In the genomic region with DNA sequence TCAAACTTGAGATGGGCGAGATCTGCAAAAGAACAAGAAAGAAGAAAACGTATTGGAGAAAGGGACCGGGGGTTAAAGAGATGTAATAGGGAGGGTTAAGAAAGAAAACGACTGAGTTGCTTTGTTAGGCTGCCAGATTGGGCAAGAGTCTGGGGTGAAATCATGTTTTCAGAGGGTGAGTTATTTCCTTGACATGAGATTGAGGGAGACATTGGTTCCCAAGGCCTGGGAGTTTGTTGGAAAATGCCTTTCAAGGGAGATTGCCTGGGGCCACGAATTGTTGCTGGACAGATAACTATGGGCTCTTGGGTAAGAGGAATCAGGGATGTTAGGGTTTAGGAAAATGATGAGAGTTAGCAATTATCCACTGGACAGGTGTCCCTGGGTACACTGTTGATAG, we compare ENCODE assay signal across 1 cellular context.
TF ChIP-seq lines count a peak whose summit lies in the region.

No MANE protein-coding gene starts in this region.

TF ChIP-seq in HepG2, 621 proteins besides CTCF, POLR2A, EP300 and RAD21:
- no peak for TF ChIP-seq GABPA (IDR thresholded peaks at IDR 0.05; ENCODE audit: low read depth, low read length)
- TF ChIP-seq GABPA (CRISPR knock-in tag; IDR thresholded peaks at IDR 0.05; ENCODE audit: low read depth), result no peak
- no peak for TF ChIP-seq GPN1 (CRISPR knock-in tag; IDR thresholded peaks at IDR 0.05; ENCODE audit: borderline replicate concordance)
- no peak for TF ChIP-seq ZNF556 (CRISPR knock-in tag; IDR thresholded peaks at IDR 0.05; ENCODE audit: borderline replicate concordance)
- TF ChIP-seq ZFY (CRISPR knock-in tag; IDR thresholded peaks at IDR 0.05), result no peak
- TF ChIP-seq ZNF460 (CRISPR knock-in tag; IDR thresholded peaks at IDR 0.05; ENCODE audit: borderline replicate concordance), result no peak
- TF ChIP-seq ETV6 (CRISPR knock-in tag; conservative IDR thresholded peaks at IDR 0.05), result no peak
- TF ChIP-seq, protein P1, sequence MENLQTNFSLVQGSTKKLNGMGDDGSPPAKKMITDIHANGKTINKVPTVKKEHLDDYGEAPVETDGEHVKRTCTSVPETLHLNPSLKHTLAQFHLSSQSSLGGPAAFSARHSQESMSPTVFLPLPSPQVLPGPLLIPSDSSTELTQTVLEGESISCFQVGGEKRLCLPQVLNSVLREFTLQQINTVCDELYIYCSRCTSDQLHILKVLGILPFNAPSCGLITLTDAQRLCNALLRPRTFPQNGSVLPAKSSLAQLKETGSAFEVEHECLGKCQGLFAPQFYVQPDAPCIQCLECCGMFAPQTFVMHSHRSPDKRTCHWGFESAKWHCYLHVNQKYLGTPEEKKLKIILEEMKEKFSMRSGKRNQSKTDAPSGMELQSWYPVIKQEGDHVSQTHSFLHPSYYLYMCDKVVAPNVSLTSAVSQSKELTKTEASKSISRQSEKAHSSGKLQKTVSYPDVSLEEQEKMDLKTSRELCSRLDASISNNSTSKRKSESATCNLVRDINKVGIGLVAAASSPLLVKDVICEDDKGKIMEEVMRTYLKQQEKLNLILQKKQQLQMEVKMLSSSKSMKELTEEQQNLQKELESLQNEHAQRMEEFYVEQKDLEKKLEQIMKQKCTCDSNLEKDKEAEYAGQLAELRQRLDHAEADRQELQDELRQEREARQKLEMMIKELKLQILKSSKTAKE (CRISPR knock-in tag; IDR thresholded peaks at IDR 0.05; ENCODE audit: borderline replicate concordance), result no peak
- TF ChIP-seq, protein P2, sequence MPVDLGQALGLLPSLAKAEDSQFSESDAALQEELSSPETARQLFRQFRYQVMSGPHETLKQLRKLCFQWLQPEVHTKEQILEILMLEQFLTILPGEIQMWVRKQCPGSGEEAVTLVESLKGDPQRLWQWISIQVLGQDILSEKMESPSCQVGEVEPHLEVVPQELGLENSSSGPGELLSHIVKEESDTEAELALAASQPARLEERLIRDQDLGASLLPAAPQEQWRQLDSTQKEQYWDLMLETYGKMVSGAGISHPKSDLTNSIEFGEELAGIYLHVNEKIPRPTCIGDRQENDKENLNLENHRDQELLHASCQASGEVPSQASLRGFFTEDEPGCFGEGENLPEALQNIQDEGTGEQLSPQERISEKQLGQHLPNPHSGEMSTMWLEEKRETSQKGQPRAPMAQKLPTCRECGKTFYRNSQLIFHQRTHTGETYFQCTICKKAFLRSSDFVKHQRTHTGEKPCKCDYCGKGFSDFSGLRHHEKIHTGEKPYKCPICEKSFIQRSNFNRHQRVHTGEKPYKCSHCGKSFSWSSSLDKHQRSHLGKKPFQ (CRISPR knock-in tag; IDR thresholded peaks at IDR 0.05; ENCODE audit: insufficient replicate concordance), result no peak
- no peak for TF ChIP-seq ZNF496 (CRISPR knock-in tag; IDR thresholded peaks at IDR 0.05; ENCODE audit: insufficient replicate concordance)
- TF ChIP-seq ZNF3 (CRISPR knock-in tag; IDR thresholded peaks at IDR 0.05), result no peak
- TF ChIP-seq ZBTB1 (CRISPR knock-in tag; IDR thresholded peaks at IDR 0.05; ENCODE audit: borderline replicate concordance), result no peak
- TF ChIP-seq THYN1 (CRISPR knock-in tag; IDR thresholded peaks at IDR 0.05; ENCODE audit: borderline replicate concordance, low read depth), result no peak
- no peak for TF ChIP-seq TGIF2 (CRISPR knock-in tag; IDR thresholded peaks at IDR 0.05)
- no peak for TF ChIP-seq NFIC (IDR thresholded peaks at IDR 0.05; ENCODE audit: low read length)
- no peak for TF ChIP-seq ZNF101 (CRISPR knock-in tag; IDR thresholded peaks at IDR 0.05; ENCODE audit: borderline replicate concordance, low read depth)
- TF ChIP-seq LCORL (IDR thresholded peaks at IDR 0.05), result no peak
- TF ChIP-seq LCORL (CRISPR knock-in tag; IDR thresholded peaks at IDR 0.05), result no peak
- TF ChIP-seq ZNF746 (CRISPR knock-in tag; IDR thresholded peaks at IDR 0.05), result no peak
- TF ChIP-seq, protein P3, sequence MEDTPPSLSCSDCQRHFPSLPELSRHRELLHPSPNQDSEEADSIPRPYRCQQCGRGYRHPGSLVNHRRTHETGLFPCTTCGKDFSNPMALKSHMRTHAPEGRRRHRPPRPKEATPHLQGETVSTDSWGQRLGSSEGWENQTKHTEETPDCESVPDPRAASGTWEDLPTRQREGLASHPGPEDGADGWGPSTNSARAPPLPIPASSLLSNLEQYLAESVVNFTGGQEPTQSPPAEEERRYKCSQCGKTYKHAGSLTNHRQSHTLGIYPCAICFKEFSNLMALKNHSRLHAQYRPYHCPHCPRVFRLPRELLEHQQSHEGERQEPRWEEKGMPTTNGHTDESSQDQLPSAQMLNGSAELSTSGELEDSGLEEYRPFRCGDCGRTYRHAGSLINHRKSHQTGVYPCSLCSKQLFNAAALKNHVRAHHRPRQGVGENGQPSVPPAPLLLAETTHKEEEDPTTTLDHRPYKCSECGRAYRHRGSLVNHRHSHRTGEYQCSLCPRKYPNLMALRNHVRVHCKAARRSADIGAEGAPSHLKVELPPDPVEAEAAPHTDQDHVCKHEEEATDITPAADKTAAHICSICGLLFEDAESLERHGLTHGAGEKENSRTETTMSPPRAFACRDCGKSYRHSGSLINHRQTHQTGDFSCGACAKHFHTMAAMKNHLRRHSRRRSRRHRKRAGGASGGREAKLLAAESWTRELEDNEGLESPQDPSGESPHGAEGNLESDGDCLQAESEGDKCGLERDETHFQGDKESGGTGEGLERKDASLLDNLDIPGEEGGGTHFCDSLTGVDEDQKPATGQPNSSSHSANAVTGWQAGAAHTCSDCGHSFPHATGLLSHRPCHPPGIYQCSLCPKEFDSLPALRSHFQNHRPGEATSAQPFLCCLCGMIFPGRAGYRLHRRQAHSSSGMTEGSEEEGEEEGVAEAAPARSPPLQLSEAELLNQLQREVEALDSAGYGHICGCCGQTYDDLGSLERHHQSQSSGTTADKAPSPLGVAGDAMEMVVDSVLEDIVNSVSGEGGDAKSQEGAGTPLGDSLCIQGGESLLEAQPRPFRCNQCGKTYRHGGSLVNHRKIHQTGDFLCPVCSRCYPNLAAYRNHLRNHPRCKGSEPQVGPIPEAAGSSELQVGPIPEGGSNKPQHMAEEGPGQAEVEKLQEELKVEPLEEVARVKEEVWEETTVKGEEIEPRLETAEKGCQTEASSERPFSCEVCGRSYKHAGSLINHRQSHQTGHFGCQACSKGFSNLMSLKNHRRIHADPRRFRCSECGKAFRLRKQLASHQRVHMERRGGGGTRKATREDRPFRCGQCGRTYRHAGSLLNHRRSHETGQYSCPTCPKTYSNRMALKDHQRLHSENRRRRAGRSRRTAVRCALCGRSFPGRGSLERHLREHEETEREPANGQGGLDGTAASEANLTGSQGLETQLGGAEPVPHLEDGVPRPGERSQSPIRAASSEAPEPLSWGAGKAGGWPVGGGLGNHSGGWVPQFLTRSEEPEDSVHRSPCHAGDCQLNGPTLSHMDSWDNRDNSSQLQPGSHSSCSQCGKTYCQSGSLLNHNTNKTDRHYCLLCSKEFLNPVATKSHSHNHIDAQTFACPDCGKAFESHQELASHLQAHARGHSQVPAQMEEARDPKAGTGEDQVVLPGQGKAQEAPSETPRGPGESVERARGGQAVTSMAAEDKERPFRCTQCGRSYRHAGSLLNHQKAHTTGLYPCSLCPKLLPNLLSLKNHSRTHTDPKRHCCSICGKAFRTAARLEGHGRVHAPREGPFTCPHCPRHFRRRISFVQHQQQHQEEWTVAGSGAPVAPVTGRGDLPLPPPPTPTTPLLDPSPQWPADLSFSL (CRISPR knock-in tag; IDR thresholded peaks at IDR 0.05), result no peak
